In genomic region chr10:43925793-43926192, GRCh38 we compare ENCODE assay signal across 22 cellular contexts.
DNase-seq lines count a peak whose midpoint lies in the region; ATAC-seq, FAIRE-seq and TF ChIP-seq lines count a peak whose summit lies in the region.
"Had no signal": no experiment of that assay in that cellular context is flagged by ENCODE, and none has a peak within 500 bp of the region (broad histone marks: within the 10 kb centered on the region; RNA-seq: fewer than 3 reads in every experiment).

No MANE protein-coding gene starts in this region.

- H3K4me1 ChIP-seq in lung (ENCODE audit: control insufficient read depth in 2 of 2, insufficient read depth in 2 of 2, low read length in 2 of 2) (peaks cover 0 to 2% of the 10 kb centered on the region in 2 donors), small intestine (ENCODE audit: control insufficient read depth in 2 of 2, insufficient read depth in 1 of 2, low read depth in 1 of 2, low read length in 1 of 2) (no peaks in the 10 kb centered on the region)
- H3K4me1 ChIP-seq: A549 had no signal

- H3K4me1 Mint-ChIP-seq in activated CD8-positive, alpha-beta T cell treated with anti-CD3 and anti-CD28 coated beads, Interleukin-2, amount 10 ng/mL, durations not matched to agents 7 days and 5 days (ENCODE audit: low read depth): no peaks in the 10 kb centered on the region
- no peaks in the 10 kb centered on the region for H3K4me1 Mint-ChIP-seq in activated CD8-positive, alpha-beta T cell treated with anti-CD3 and anti-CD28 coated beads for 36 hours (ENCODE audit: low read depth)
- H3K4me1 Mint-ChIP-seq: B cell, GM23338, IgD-negative memory B cell had no signal

- no peak overlapping the region for H3K4me3 Mint-ChIP-seq in activated CD8-positive, alpha-beta T cell treated with anti-CD3 and anti-CD28 coated beads, Interleukin-2, amount 10 ng/mL, durations not matched to agents 7 days and 5 days
- no peak overlapping the region for H3K4me3 Mint-ChIP-seq in activated CD8-positive, alpha-beta T cell treated with anti-CD3 and anti-CD28 coated beads for 36 hours
- H3K4me3 Mint-ChIP-seq: B cell; CD8-positive, alpha-beta T cell; GM23338; IgD-negative memory B cell had no signal

- CTCF ChIA-PET in activated CD8-positive, alpha-beta T cell treated with anti-CD3 and anti-CD28 coated beads, Interleukin-2, amount 10 ng/mL, durations not matched to agents 7 days and 5 days (lab: Charles Lee): no interaction called here
- CTCF ChIA-PET in activated CD8-positive, alpha-beta T cell treated with anti-CD3 and anti-CD28 coated beads for 36 hours (lab: Charles Lee): no interaction called here

- H3K27ac Mint-ChIP-seq in activated CD8-positive, alpha-beta T cell treated with anti-CD3 and anti-CD28 coated beads, Interleukin-2, amount 10 ng/mL, durations not matched to agents 7 days and 5 days: no peak overlapping the region
- H3K27ac Mint-ChIP-seq in activated CD8-positive, alpha-beta T cell treated with anti-CD3 and anti-CD28 coated beads for 36 hours: no peak overlapping the region
- H3K27ac Mint-ChIP-seq: B cell; CD8-positive, alpha-beta T cell; GM23338; IgD-negative memory B cell had no signal

- ATAC-seq in activated CD8-positive, alpha-beta T cell treated with anti-CD3 and anti-CD28 coated beads, Interleukin-2, amount 10 ng/mL, durations not matched to agents 7 days and 5 days: no peak
- no peak for ATAC-seq in activated CD8-positive, alpha-beta T cell treated with anti-CD3 and anti-CD28 coated beads for 36 hours
- ATAC-seq in lung (ENCODE audit: insufficient read depth, low FRiP score) (no peak), GM19023 (IDR thresholded peaks at IDR 0.05; ENCODE audit: unreplicated experiment) (no peak)
- ATAC-seq: A549; CD8-positive, alpha-beta T cell; GM23338 had no signal

- H3K27me3 ChIP-seq in lung (ENCODE audit: control insufficient read depth, insufficient read depth): no peaks in the 10 kb centered on the region
- peaks cover 0 to 2% of the 10 kb centered on the region in 2 donors for H3K27me3 ChIP-seq in small intestine (ENCODE audit: control insufficient read depth in 2 of 2, insufficient read depth in 2 of 2, low read length in 2 of 2)
- H3K27me3 ChIP-seq: BLaER1 treated with 17β-estradiol and CSF1 and Interleukin-3, amounts not matched to agents 10 nM and 100 nM had no signal

- no peaks in the 10 kb centered on the region for H3K36me3 Mint-ChIP-seq in activated CD8-positive, alpha-beta T cell treated with anti-CD3 and anti-CD28 coated beads, Interleukin-2, amount 10 ng/mL, durations not matched to agents 7 days and 5 days (ENCODE audit: low read depth)
- no peaks in the 10 kb centered on the region for H3K36me3 Mint-ChIP-seq in activated CD8-positive, alpha-beta T cell treated with anti-CD3 and anti-CD28 coated beads for 36 hours (ENCODE audit: low read depth)
- H3K36me3 Mint-ChIP-seq: CD8-positive, alpha-beta T cell had no signal

- no peaks in the 10 kb centered on the region for H3K27me3 Mint-ChIP-seq in activated CD8-positive, alpha-beta T cell treated with anti-CD3 and anti-CD28 coated beads, Interleukin-2, amount 10 ng/mL, durations not matched to agents 7 days and 5 days (ENCODE audit: low read depth)
- peaks cover 3% of the 10 kb centered on the region for H3K27me3 Mint-ChIP-seq in activated CD8-positive, alpha-beta T cell treated with anti-CD3 and anti-CD28 coated beads for 36 hours

- DNase-seq in activated CD8-positive, alpha-beta T cell treated with anti-CD3 and anti-CD28 coated beads, Interleukin-2, amount 10 ng/mL, durations not matched to agents 7 days and 5 days: peak; percentile 5
- no peak for DNase-seq in activated CD8-positive, alpha-beta T cell treated with anti-CD3 and anti-CD28 coated beads for 36 hours
- DNase-seq in lung (ENCODE audit: low spot score) (peak; percentile 22), retina (peak; percentile 0), T-helper 2 cell (no peak), small intestine (no peak)
- DNase-seq: Calu3; CD8-positive, alpha-beta T cell; DMS 273 treated with DMSO at 0.1 percent for 48 hours; DMS53; DND-41; EL; HCEC 1CT had no signal

- TF ChIP-seq CTCF in activated CD8-positive, alpha-beta T cell treated with anti-CD3 and anti-CD28 coated beads for 36 hours (IDR thresholded peaks at IDR 0.05): no peak
- no peak for TF ChIP-seq CTCF in lung (IDR thresholded peaks at IDR 0.05; ENCODE audit: control extremely low read depth, extremely low read depth)

- intact Hi-C loops in activated CD8-positive, alpha-beta T cell treated with anti-CD3 and anti-CD28 coated beads for 36 hours (cut with micrococcal nuclease): no loop called here

- H3K4me3 ChIP-seq in lung (no peak overlapping the region), small intestine (ENCODE audit: low read depth in 1 of 2, low read length in 2 of 2) (no peak overlapping the region)
- H3K4me3 ChIP-seq: A549; BLaER1 treated with 17β-estradiol and CSF1 and Interleukin-3, amounts not matched to agents 10 nM and 100 nM; GM23338 had no signal

- H3K27ac ChIP-seq in lung (ENCODE audit: low read depth in 1 of 2, low read length in 1 of 2): no peak overlapping the region
- H3K27ac ChIP-seq in small intestine (ENCODE audit: low read depth in 1 of 2, low read length in 1 of 2): no peak overlapping the region
- H3K27ac ChIP-seq: 22Rv1; A549; BLaER1 treated with 17β-estradiol and CSF1 and Interleukin-3, amounts not matched to agents 10 nM and 100 nM had no signal

- H3K9me3 ChIP-seq in lung (ENCODE audit: control insufficient read depth in 2 of 2, insufficient read depth in 1 of 2, low read length in 1 of 2): peaks cover 0 to 3% of the 10 kb centered on the region in 2 donors
- H3K9me3 ChIP-seq in small intestine (ENCODE audit: control insufficient read depth, low read depth): no peaks in the 10 kb centered on the region
- H3K9me3 ChIP-seq: A549 had no signal

- H3K9me3 Mint-ChIP-seq in activated CD8-positive, alpha-beta T cell treated with anti-CD3 and anti-CD28 coated beads, Interleukin-2, amount 10 ng/mL, durations not matched to agents 7 days and 5 days (ENCODE audit: insufficient read depth): no peaks in the 10 kb centered on the region
- H3K9me3 Mint-ChIP-seq in activated CD8-positive, alpha-beta T cell treated with anti-CD3 and anti-CD28 coated beads for 36 hours: peaks cover 2% of the 10 kb centered on the region
- H3K9me3 Mint-ChIP-seq: CD8-positive, alpha-beta T cell had no signal

- H3K36me3 ChIP-seq in lung (ENCODE audit: control insufficient read depth in 2 of 2, insufficient read depth in 2 of 2, low read length in 2 of 2) (no peaks in the 10 kb centered on the region), small intestine (ENCODE audit: control insufficient read depth in 2 of 2, insufficient read depth in 2 of 2, low read length in 2 of 2) (no peaks in the 10 kb centered on the region)
- H3K36me3 ChIP-seq: BLaER1 treated with 17β-estradiol and CSF1 and Interleukin-3, amounts not matched to agents 10 nM and 100 nM had no signal

- WGBS in lung, 2 donors: 93% methylated on average over 7 of the region's 7 CpGs
- WGBS in small intestine, 3 donors: 86 to 89% (median 89%) methylated on average over 7 of the region's 7 CpGs

- FAIRE-seq in small intestine (lab: Jason Lieb, UNC): no peak
- FAIRE-seq: A549, GM12891, H54 had no signal

- POLR2A ChIA-PET in activated CD8-positive, alpha-beta T cell treated with anti-CD3 and anti-CD28 coated beads, Interleukin-2, amount 10 ng/mL, durations not matched to agents 7 days and 5 days (lab: Charles Lee): no interaction called here
- POLR2A ChIA-PET in activated CD8-positive, alpha-beta T cell treated with anti-CD3 and anti-CD28 coated beads for 36 hours (lab: Charles Lee): no interaction called here

Comparison
In these comparisons a context has a peak if more than half of its experiments do, and no peak if none do; other contexts are left out.
1. DNase-seq: peak in activated CD8-positive, alpha-beta T cell treated with anti-CD3 and anti-CD28 coated beads, Interleukin-2, amount 10 ng/mL, durations not matched to agents 7 days and 5 days (single experiment), lung (single experiment) and retina (single experiment); none in activated CD8-positive, alpha-beta T cell treated with anti-CD3 and anti-CD28 coated beads for 36 hours (single experiment), T-helper 2 cell (0 of 5) and small intestine (single experiment).